In the genomic region with DNA sequence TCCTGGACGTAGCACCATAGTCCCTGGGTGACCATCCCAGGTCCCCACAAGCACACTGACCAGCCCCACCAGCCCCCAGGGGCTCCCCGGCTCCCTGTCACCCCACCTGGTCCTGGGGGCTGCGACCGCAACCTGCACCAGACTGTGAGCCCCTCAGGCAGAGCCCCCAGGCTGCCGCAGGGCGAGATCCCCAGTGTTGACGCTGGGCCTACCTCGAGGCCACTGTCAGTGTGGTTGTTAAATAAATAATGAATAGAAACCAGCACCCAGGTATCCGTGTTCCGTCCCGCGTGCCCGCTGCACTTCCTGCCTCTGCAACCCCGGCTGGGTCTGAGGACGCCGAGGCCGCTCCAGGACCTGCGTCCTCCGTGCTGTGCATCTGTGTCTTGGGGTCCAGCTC, we compare ENCODE assay signal across 17 cellular contexts.
"Had no signal": no experiment of that assay in that cellular context is flagged by ENCODE, and none has a peak within 500 bp of the region (broad histone marks: within the 10 kb centered on the region; RNA-seq: fewer than 3 reads in every experiment).

No MANE protein-coding gene starts in this region.

- H3K4me1 ChIP-seq: uterus had no signal

- H3K4me2 ChIP-seq: smooth muscle cell had no signal

- H3K27ac ChIP-seq: dorsolateral prefrontal cortex, heart left ventricle, suprapubic skin, thyroid gland, upper lobe of left lung, uterus had no signal

- DNase-seq: cortex of kidney; dorsolateral prefrontal cortex; effector CD8-positive, alpha-beta T cell; heart left ventricle; hippocampal formation; kidney glomerular epithelial cell; naive thymus-derived CD4-positive, alpha-beta T cell; nephron progenitor cell; posterior cingulate gyrus; right cardiac atrium; stimulated activated CD4-positive, alpha-beta T cell treated with anti-CD3 and anti-CD28 coated beads, Interleukin-2, amount 100 ng/mL, for 48 hours; thyroid gland; uterus had no signal

- H3K4me3 Mint-ChIP-seq: naive thymus-derived CD4-positive, alpha-beta T cell had no signal

- H3K36me3 ChIP-seq: uterus had no signal

- H3K27me3 Mint-ChIP-seq: naive thymus-derived CD4-positive, alpha-beta T cell had no signal

- H3K27me3 ChIP-seq: heart left ventricle, suprapubic skin, thyroid gland, upper lobe of left lung, uterus had no signal

- H3K9me3 Mint-ChIP-seq: naive thymus-derived CD4-positive, alpha-beta T cell; nephron progenitor cell had no signal

- ATAC-seq: esophagus mucosa; heart left ventricle; naive thymus-derived CD4-positive, alpha-beta T cell had no signal

- H3K4me3 ChIP-seq: dorsolateral prefrontal cortex, heart left ventricle, smooth muscle cell, suprapubic skin, thyroid gland, upper lobe of left lung, uterus had no signal

- H3K9me3 ChIP-seq: heart left ventricle, suprapubic skin, thyroid gland, upper lobe of left lung, uterus had no signal

- H3K27ac Mint-ChIP-seq: nephron progenitor cell had no signal
